ENCODE assay signal across 17 cellular contexts in the genomic region with DNA sequence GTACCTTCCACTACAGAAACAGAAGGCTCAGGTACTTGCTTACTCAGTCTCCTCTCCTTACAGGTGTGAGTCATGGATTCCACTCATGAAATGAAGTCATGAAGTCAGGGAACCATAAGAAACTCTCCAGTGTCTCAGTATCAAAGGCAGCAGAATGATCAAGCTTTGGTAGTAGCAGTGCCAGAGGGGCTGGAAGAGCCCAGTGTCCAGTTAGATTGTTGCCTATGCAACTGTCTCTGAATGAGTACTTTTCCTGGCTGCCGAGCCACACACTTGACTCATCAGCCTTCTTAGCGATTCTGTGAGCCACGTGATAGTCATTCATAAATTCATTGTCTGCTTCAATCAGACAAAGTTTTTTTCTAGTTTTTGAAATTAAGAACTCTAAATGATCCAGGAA. TPM values are rescaled to one million over a fixed set of nuclear protein-coding genes. Genes with fewer than 3 reads are reported as not detected.
DNase-seq lines count a peak whose midpoint lies in the region; ATAC-seq lines count a peak whose summit lies in the region.
"Had no signal": no experiment of that assay in that cellular context is flagged by ENCODE, and none has a peak within 500 bp of the region (broad histone marks: within the 10 kb centered on the region; RNA-seq: fewer than 3 reads in every experiment).

No MANE protein-coding gene starts in this region.

- peaks cover 16% of the 10 kb centered on the region for H3K4me1 Mint-ChIP-seq in stimulated activated effector memory CD8-positive, alpha-beta T cell treated with anti-CD3 and anti-CD28 coated beads, Interleukin-12 subunit alpha, Interleukin-12 subunit beta, amount 100 ng/mL, for 72 hours
- H3K4me1 Mint-ChIP-seq: B cell had no signal

- H3K4me3 Mint-ChIP-seq in stimulated activated effector memory CD8-positive, alpha-beta T cell treated with anti-CD3 and anti-CD28 coated beads, Interleukin-12 subunit alpha, Interleukin-12 subunit beta, amount 100 ng/mL, for 72 hours: no peak overlapping the region
- H3K4me3 Mint-ChIP-seq: B cell; stimulated activated naive CD8-positive, alpha-beta T cell treated with anti-CD3 and anti-CD28 coated beads, Interleukin-15, Interleukin-2, amounts not matched to agents 100 ng/mL and 50 ng/mL, for 24 hours had no signal

- ATAC-seq in activated naive CD4-positive, alpha-beta T cell treated with anti-CD3 and anti-CD28 coated beads, Interleukin-2, amount 50 U/mL, for 72 hours: peak; percentile 98 to 99
- ATAC-seq in stimulated activated effector memory CD8-positive, alpha-beta T cell treated with anti-CD3 and anti-CD28 coated beads, Interleukin-12 subunit alpha, Interleukin-12 subunit beta, amount 100 ng/mL, for 72 hours: peak; percentile 90
- ATAC-seq: gastroesophageal sphincter had no signal

- peaks cover 6 to 21% of the 10 kb centered on the region in 2 donors for H3K36me3 Mint-ChIP-seq in activated naive CD4-positive, alpha-beta T cell treated with anti-CD3 and anti-CD28 coated beads, Interleukin-2, amount 50 U/mL, for 72 hours
- H3K36me3 Mint-ChIP-seq in stimulated activated effector memory CD8-positive, alpha-beta T cell treated with anti-CD3 and anti-CD28 coated beads, Interleukin-12 subunit alpha, Interleukin-12 subunit beta, amount 100 ng/mL, for 72 hours: peaks cover 12% of the 10 kb centered on the region

- peaks cover 0 to 11% of the 10 kb centered on the region in 2 donors for H3K9me3 Mint-ChIP-seq in activated naive CD4-positive, alpha-beta T cell treated with anti-CD3 and anti-CD28 coated beads, Interleukin-2, amount 50 U/mL, for 72 hours
- no peaks in the 10 kb centered on the region for H3K9me3 Mint-ChIP-seq in stimulated activated effector memory CD8-positive, alpha-beta T cell treated with anti-CD3 and anti-CD28 coated beads, Interleukin-12 subunit alpha, Interleukin-12 subunit beta, amount 100 ng/mL, for 72 hours

- peak in 1 of 2 donors; percentile 43 for DNase-seq in activated naive CD4-positive, alpha-beta T cell treated with anti-CD3 and anti-CD28 coated beads, Interleukin-2, amount 50 U/mL, for 72 hours (ENCODE audit: low spot score in 2 of 2)
- no peak for DNase-seq in activated naive CD4-positive, alpha-beta T cell treated with anti-CD3 and anti-CD28 coated beads, Interleukin-2, amount 50 U/mL, for 16 hours
- DNase-seq in RKO (ENCODE audit: low spot score) (peak; percentile 20), epithelial cell of prostate (ENCODE audit: low read depth, low spot score) (peak; percentile 70), NCI-H2081 treated with DMSO at 0.1 percent for 48 hours (lab: John Stamatoyannopoulos, UW) (no peak), NCI-H2171 treated with DMSO at 0.1 percent for 48 hours (lab: John Stamatoyannopoulos, UW) (no peak), NCI-H2029 treated with DMSO at 0.1 percent for 48 hours (lab: John Stamatoyannopoulos, UW) (no peak)
- DNase-seq in stimulated activated effector memory CD8-positive, alpha-beta T cell treated with anti-CD3 and anti-CD28 coated beads, Interleukin-12 subunit alpha, Interleukin-12 subunit beta, amount 100 ng/mL, for 72 hours (ENCODE audit: low spot score in 2 of 2): no peak
- DNase-seq: aorta, DND-41, NCI-H1417, NCI-H524 treated with DMSO at 0.1 percent for 48 hours, RPMI8226 had no signal

- peak overlapping the region; percentile 78 to 86 for H3K27ac Mint-ChIP-seq in activated naive CD4-positive, alpha-beta T cell treated with anti-CD3 and anti-CD28 coated beads, Interleukin-2, amount 50 U/mL, for 72 hours
- H3K27ac Mint-ChIP-seq in stimulated activated effector memory CD8-positive, alpha-beta T cell treated with anti-CD3 and anti-CD28 coated beads, Interleukin-12 subunit alpha, Interleukin-12 subunit beta, amount 100 ng/mL, for 72 hours: peak overlapping the region; percentile 70
- H3K27ac Mint-ChIP-seq: B cell; stimulated activated naive CD8-positive, alpha-beta T cell treated with anti-CD3 and anti-CD28 coated beads, Interleukin-15, Interleukin-2, amounts not matched to agents 100 ng/mL and 50 ng/mL, for 24 hours had no signal

- peak overlapping the region; percentile 25 for H3K27ac ChIP-seq in epithelial cell of prostate
- H3K27ac ChIP-seq: gastroesophageal sphincter, prostate gland had no signal

RNA-seq across cellular contexts. Expression of gene DTNBP1, which starts 52.2 kb away (rescaled TPM):
- 10 to 100 TPM; 14.1 to 24.5 TPM for total RNA-seq in activated naive CD4-positive, alpha-beta T cell treated with anti-CD3 and anti-CD28 coated beads, Interleukin-2, amount 50 U/mL, for 72 hours

Comparison
In these comparisons a context has a peak if more than half of its experiments do, and no peak if none do; other contexts are left out.
1. DNase-seq: peak in RKO (single experiment) and epithelial cell of prostate (single experiment); none in activated naive CD4-positive, alpha-beta T cell treated with anti-CD3 and anti-CD28 coated beads, Interleukin-2, amount 50 U/mL, for 16 hours (single experiment), stimulated activated effector memory CD8-positive, alpha-beta T cell treated with anti-CD3 and anti-CD28 coated beads, Interleukin-12 subunit alpha, Interleukin-12 subunit beta, amount 100 ng/mL, for 72 hours (0 of 2), NCI-H2081 treated with DMSO at 0.1 percent for 48 hours (single experiment), NCI-H2171 treated with DMSO at 0.1 percent for 48 hours (single experiment) and NCI-H2029 treated with DMSO at 0.1 percent for 48 hours (single experiment).